8 cellular contexts compared by ENCODE assay signal in the genomic region with DNA sequence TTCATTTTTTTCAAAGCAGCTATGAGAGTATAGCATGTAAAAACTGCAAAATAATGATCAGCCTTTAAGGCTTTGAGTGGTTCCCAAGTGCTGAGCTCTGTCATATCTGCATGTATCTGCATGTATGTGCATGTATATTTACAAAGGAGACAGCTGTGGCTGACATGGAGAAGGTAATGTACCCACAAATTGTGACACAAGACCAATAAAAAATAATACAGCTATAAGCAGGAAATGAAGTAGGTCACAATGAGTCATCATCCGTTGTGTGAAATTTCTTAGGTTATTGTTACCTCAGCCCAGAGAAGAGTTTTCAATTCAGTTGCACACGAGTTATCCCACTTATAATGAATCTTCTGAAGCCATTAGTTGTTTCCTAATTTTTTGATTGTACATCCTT.
DNase-seq lines count a peak whose midpoint lies in the region; ATAC-seq and TF ChIP-seq lines count a peak whose summit lies in the region.

No MANE protein-coding gene starts in this region.

- no peaks in the 10 kb centered on the region for H3K27me3 Mint-ChIP-seq in CD4-positive, alpha-beta T cell

- H3K4me1 ChIP-seq in HCT116 (ENCODE audit: control insufficient read depth in 1 of 2, insufficient read depth in 2 of 2, low read length in 2 of 2): peaks cover 21 to 36% of the 10 kb centered on the region in 2 experiments

- no peaks in the 10 kb centered on the region for H3K79me2 ChIP-seq in HCT116 (ENCODE audit: insufficient read depth, low read length)

- peak in 5 of 10 experiments; percentile 7 to 39 (median 15) for DNase-seq in CD4-positive, alpha-beta T cell
- DNase-seq in HCT116 (ENCODE audit: low read depth, low spot score) (peak; percentile 38), SKM-1 treated with dmso at 0.1 percent for 144 hours (lab: John Stamatoyannopoulos, UW; ENCODE audit: unreplicated experiment) (peak; percentile 63), fibroblast of pulmonary artery (ENCODE audit: low read depth) (peak; percentile 79), cerebellar nuclear complex (lab: John Stamatoyannopoulos, UW) (no peak), Ammon's horn (ENCODE audit: low spot score) (no peak), NCI-H82 treated with DMSO at 0.1 percent for 48 hours (lab: John Stamatoyannopoulos, UW; ENCODE audit: unreplicated experiment) (no peak), substantia nigra (lab: John Stamatoyannopoulos, UW) (no peak)

- no peaks in the 10 kb centered on the region for H3K9me3 Mint-ChIP-seq in CD4-positive, alpha-beta T cell

- BruUV-seq in HCT116 (replicated peaks; lab: Mats Ljungman, UMichigan): no TSS peak

- H3K36me3 Mint-ChIP-seq in CD4-positive, alpha-beta T cell (ENCODE audit: low read depth): no peaks in the 10 kb centered on the region

- intact Hi-C loops in CD4-positive, alpha-beta T cell (cut with DNase I, micrococcal nuclease): loop anchor here (1.0 to 2.0 kb wide), 4 partner anchors 29 to 147 kb away; partner anchors contain the start of genes ITM2B (in 2 of the 2) and RB1 (in 1 of the 2)
- intact Hi-C loops in HCT116 (cut with micrococcal nuclease): no loop called here

- H3K4me1 Mint-ChIP-seq in CD4-positive, alpha-beta T cell (ENCODE audit: low read depth): peaks cover 86% of the 10 kb centered on the region

- H3K4me3 Mint-ChIP-seq in CD4-positive, alpha-beta T cell: peak overlapping the region; percentile 62

- no peaks in the 10 kb centered on the region for H3K36me3 ChIP-seq in HCT116 (ENCODE audit: control insufficient read depth in 1 of 2, insufficient read depth in 2 of 2, low read length in 2 of 2)

- H3K9me2 ChIP-seq in HCT116 (ENCODE audit: insufficient read depth): no peaks in the 10 kb centered on the region

- peak overlapping the region; percentile 76 for H3K27ac ChIP-seq in CD4-positive, alpha-beta T cell (ENCODE audit: low read depth, low read length)
- peak overlapping the region; percentile 60 for H3K27ac ChIP-seq in HCT116 (ENCODE audit: low read depth, low read length)
- H3K27ac ChIP-seq in substantia nigra (ENCODE audit: low read depth, low read length, poor library complexity, severe bottlenecking): no peak overlapping the region

- H3K9me3 ChIP-seq in CD4-positive, alpha-beta T cell (ENCODE audit: control insufficient read depth, low read length): no peaks in the 10 kb centered on the region
- H3K9me3 ChIP-seq in HCT116 (ENCODE audit: control insufficient read depth in 1 of 2, insufficient read depth in 1 of 2, low read depth in 1 of 2, low read length in 2 of 2): no peaks in the 10 kb centered on the region

- TF ChIP-seq POLR2A in HCT116 (IDR thresholded peaks at IDR 0.05; ENCODE audit: borderline replicate concordance, extremely low read depth, insufficient read depth, insufficient read length): no peak

- 0 out of 2 replicates have a peak overlapping the region, but pooled peaks have one; percentile 2 for H3K9ac ChIP-seq in HCT116 (ENCODE audit: low read length)

- no peaks in the 10 kb centered on the region for H4K20me1 ChIP-seq in HCT116 (ENCODE audit: insufficient read depth)

- H3K27ac Mint-ChIP-seq in CD4-positive, alpha-beta T cell: peak overlapping the region; percentile 93

- peak; percentile 88 for ATAC-seq in CD4-positive, alpha-beta T cell (ENCODE audit: poor library complexity)
- ATAC-seq in HCT116: peak; percentile 64

- TF ChIP-seq CTCF in CD4-positive, alpha-beta T cell (IDR thresholded peaks at IDR 0.05): no peak
- TF ChIP-seq CTCF in HCT116 (IDR thresholded peaks at IDR 0.05 in 2 of 3, conservative IDR thresholded peaks at IDR 0.05 in 1 of 3; ENCODE audit: borderline replicate concordance in 1 of 3, insufficient read depth in 1 of 3, low read depth in 2 of 3, low read length in 2 of 3) (no peak), fibroblast of pulmonary artery (IDR thresholded peaks at IDR 0.05; ENCODE audit: low read length, missing control alignments) (no peak)

- H2AFZ ChIP-seq in HCT116 (ENCODE audit: low read depth, low read length, poor library complexity, severe bottlenecking): peak overlapping the region; percentile 98

- no peak for TF ChIP-seq RAD21 in HCT116 (IDR thresholded peaks at IDR 0.05; ENCODE audit: low read depth)

- POLR2A ChIA-PET in CD4-positive, alpha-beta T cell (lab: Charles Lee): interaction anchor here (0.7 to 7.1 kb wide), 22 partner anchors 11 to 377 kb away, joined by 3 to 92 read pairs (median 6); partner anchors contain the start of genes ITM2B, MED4, NUDT15 and RB1
- POLR2A ChIA-PET in HCT116 (lab: Charles Lee): interaction anchor here (1.0 to 1.3 kb wide), 2 partner anchors 12 to 14 kb away, joined by 3 read pairs; no protein-coding TSS in a partner anchor

- CTCF ChIA-PET in CD4-positive, alpha-beta T cell (lab: Charles Lee): interaction anchor here (0.7 to 4.0 kb wide), 5 partner anchors 29 to 98 kb away, joined by 3 to 19 read pairs (median 6); partner anchors contain the start of genes ITM2B and MED4
- CTCF ChIA-PET in HCT116 (lab: Charles Lee): interaction anchor here (1.5 kb wide), 1 partner anchor 88 kb away, joined by 3 read pairs; no protein-coding TSS in a partner anchor

- H3K4me3 ChIP-seq in HCT116 (replicated peaks in 1 of 2; ENCODE audit: low read depth in 1 of 2, low read length in 2 of 2) (peak overlapping the region in 1 of 2 experiments; percentile 12; a peak in 1 of 4 replicates), fibroblast of pulmonary artery (replicated peaks; ENCODE audit: low read depth, low read length) (no peak overlapping the region)

- RAD21 ChIA-PET in HCT116 (lab: Charles Lee; ENCODE audit: low non-redundant PET in 1 of 2, low total read pairs in 2 of 2, uncharacterized antibody in 2 of 2, unreplicated experiment in 2 of 2): no interaction called here

- peak overlapping the region; percentile 57 for H3K4me2 ChIP-seq in HCT116 (ENCODE audit: low read length)

- H3K27me3 ChIP-seq in CD4-positive, alpha-beta T cell (ENCODE audit: control insufficient read depth, insufficient read depth, low read length): no peaks in the 10 kb centered on the region
- H3K27me3 ChIP-seq in HCT116 (ENCODE audit: insufficient read depth, low read length): no peaks in the 10 kb centered on the region

TF ChIP-seq in HCT116, 20 proteins besides CTCF, POLR2A, EP300 and RAD21:
- TF ChIP-seq FOSL1 (IDR thresholded peaks at IDR 0.05; ENCODE audit: low read depth): peak; percentile 76
- TF ChIP-seq POLR2AphosphoS5 (IDR thresholded peaks at IDR 0.05; ENCODE audit: low read depth, low read length): no peak
- no peak for TF ChIP-seq TCF7L2 (IDR thresholded peaks at IDR 0.05; ENCODE audit: borderline replicate concordance, extremely low read depth, insufficient read depth, insufficient read length)
- no peak for TF ChIP-seq ZNF274 (IDR thresholded peaks at IDR 0.05; ENCODE audit: low read depth, low read length)
- TF ChIP-seq SP1 (IDR thresholded peaks at IDR 0.05; ENCODE audit: low read depth): peak; percentile 60
- peak; percentile 13; the same call in 1 of the 2 replicates for TF ChIP-seq ELF1 (IDR thresholded peaks at IDR 0.05; ENCODE audit: borderline replicate concordance, low read depth)
- TF ChIP-seq EZH2 (IDR thresholded peaks at IDR 0.05): no peak
- TF ChIP-seq SRF (IDR thresholded peaks at IDR 0.05; ENCODE audit: low read depth): no peak
- TF ChIP-seq JUND (IDR thresholded peaks at IDR 0.05): peak; percentile 71
- peak; percentile 43; the same call in 1 of the 2 replicates for TF ChIP-seq ATF3 (IDR thresholded peaks at IDR 0.05)
- TF ChIP-seq CBX3 (IDR thresholded peaks at IDR 0.05; ENCODE audit: low read depth): peak; percentile 62; the same call in 1 of the 2 replicates
- TF ChIP-seq YY1 (IDR thresholded peaks at IDR 0.05; ENCODE audit: extremely low read depth, insufficient replicate concordance, low read depth, low read length): no peak
- TF ChIP-seq ZFX (IDR thresholded peaks at IDR 0.05): no peak
- TF ChIP-seq CEBPB (IDR thresholded peaks at IDR 0.05; ENCODE audit: low read depth): peak; percentile 74
- no peak for TF ChIP-seq SIN3A (IDR thresholded peaks at IDR 0.05; ENCODE audit: low read depth)
- TF ChIP-seq EGR1 (IDR thresholded peaks at IDR 0.05; ENCODE audit: low read depth): no peak

Comparison
In these comparisons a context has a peak if more than half of its experiments do, and no peak if none do; other contexts are left out.
1. DNase-seq: peak in HCT116 (single experiment), SKM-1 treated with dmso at 0.1 percent for 144 hours (single experiment) and fibroblast of pulmonary artery (single experiment); none in cerebellar nuclear complex (0 of 2), Ammon's horn (single experiment), NCI-H82 treated with DMSO at 0.1 percent for 48 hours (single experiment) and substantia nigra (0 of 49).